ENCODE assay signal across 1 cellular context in genomic region chr22:42272431-42273004, GRCh38.
TF ChIP-seq lines count a peak whose summit lies in the region.

No MANE protein-coding gene starts in this region.

TF ChIP-seq in A549, 52 proteins besides CTCF, POLR2A, EP300 and RAD21 (continued from another document):
- TF ChIP-seq REST (IDR thresholded peaks at IDR 0.05): peak; percentile 25; the same call in 1 of the 2 replicates
- TF ChIP-seq JUN (IDR thresholded peaks at IDR 0.05): no peak
- no peak for TF ChIP-seq HDAC2 (IDR thresholded peaks at IDR 0.05)
- no peak for TF ChIP-seq NFE2L2 (conservative IDR thresholded peaks at IDR 0.05; ENCODE audit: low read length)
TF ChIP-seq in A549: peak in this region for 1.
